ENCODE assay signal across 1 cellular context in genomic region chr17:57468932-57469775, GRCh38.
TF ChIP-seq lines count a peak whose summit lies in the region.

No MANE protein-coding gene starts in this region.

TF ChIP-seq in HepG2, 621 proteins besides CTCF, POLR2A, EP300 and RAD21 (continued from another document):
- no peak for TF ChIP-seq CENPBD1 (CRISPR knock-in tag; IDR thresholded peaks at IDR 0.05; ENCODE audit: borderline replicate concordance, low read depth)
- 0 out of 2 replicates have a peak, but pooled peaks have one; percentile 26 for TF ChIP-seq ZKSCAN8 (CRISPR knock-in tag; IDR thresholded peaks at IDR 0.05; ENCODE audit: borderline replicate concordance)
- no peak for TF ChIP-seq ZFP37 (CRISPR knock-in tag; IDR thresholded peaks at IDR 0.05; ENCODE audit: borderline replicate concordance)
- TF ChIP-seq ETV5 (CRISPR knock-in tag; IDR thresholded peaks at IDR 0.05; ENCODE audit: borderline replicate concordance), result 0 out of 2 replicates have a peak, but pooled peaks have one; percentile 18
- TF ChIP-seq HMGA1 (CRISPR knock-in tag; conservative IDR thresholded peaks at IDR 0.05), result no peak
- TF ChIP-seq TIGD3 (CRISPR knock-in tag; IDR thresholded peaks at IDR 0.05; ENCODE audit: borderline replicate concordance), result no peak
- peak; percentile 61 for TF ChIP-seq FOXP4 (CRISPR knock-in tag; IDR thresholded peaks at IDR 0.05)
- peak; percentile 31 for TF ChIP-seq RBM22 (optimal IDR thresholded peaks at IDR 0.05; ENCODE audit: low read length)
- no peak for TF ChIP-seq ZNF263 (CRISPR knock-in tag; IDR thresholded peaks at IDR 0.05)
- TF ChIP-seq DPF2 (CRISPR knock-in tag; IDR thresholded peaks at IDR 0.05; ENCODE audit: borderline replicate concordance, low read depth), result peak; percentile 45; the same call in 1 of the 2 replicates
- no peak for TF ChIP-seq ZNF44 (CRISPR knock-in tag; IDR thresholded peaks at IDR 0.05)
- no peak for TF ChIP-seq ZNF207 (IDR thresholded peaks at IDR 0.05; ENCODE audit: borderline replicate concordance)
- no peak for TF ChIP-seq LCORL (IDR thresholded peaks at IDR 0.05)
- peak; percentile 61; the same call in 1 of the 2 replicates for TF ChIP-seq LCORL (CRISPR knock-in tag; IDR thresholded peaks at IDR 0.05)
- peak; percentile 43; the same call in 1 of the 2 replicates for TF ChIP-seq HOXA3 (CRISPR knock-in tag; IDR thresholded peaks at IDR 0.05)
- 0 out of 2 replicates have a peak, but pooled peaks have one; percentile 48 for TF ChIP-seq ZNF598 (CRISPR knock-in tag; IDR thresholded peaks at IDR 0.05; ENCODE audit: borderline replicate concordance)
- TF ChIP-seq ELF4 (CRISPR knock-in tag; IDR thresholded peaks at IDR 0.05; ENCODE audit: borderline replicate concordance), result no peak
- TF ChIP-seq FOXA3 (CRISPR knock-in tag; IDR thresholded peaks at IDR 0.05), result peak; percentile 81
- TF ChIP-seq SOX13 (IDR thresholded peaks at IDR 0.05), result no peak
- peak in 1 of 2 experiments; percentile 70; a peak in 2 of 4 replicates for TF ChIP-seq SOX13 (CRISPR knock-in tag; conservative IDR thresholded peaks at IDR 0.05 in 1 of 2, IDR thresholded peaks at IDR 0.05 in 1 of 2)
- no peak for TF ChIP-seq ZNF138 (CRISPR knock-in tag; IDR thresholded peaks at IDR 0.05; ENCODE audit: low read depth)
- TF ChIP-seq ZBTB20 (CRISPR knock-in tag; IDR thresholded peaks at IDR 0.05; ENCODE audit: borderline replicate concordance, low read depth), result no peak
- peak; percentile 43; the same call in 1 of the 2 replicates for TF ChIP-seq REPIN1 (CRISPR knock-in tag; IDR thresholded peaks at IDR 0.05; ENCODE audit: borderline replicate concordance, low read depth)
- peak; percentile 44; the same call in 1 of the 2 replicates for TF ChIP-seq HMG20A (CRISPR knock-in tag; IDR thresholded peaks at IDR 0.05; ENCODE audit: borderline replicate concordance)
- TF ChIP-seq ELF3 (CRISPR knock-in tag; IDR thresholded peaks at IDR 0.05), result no peak
- no peak for TF ChIP-seq CCAR2 (optimal IDR thresholded peaks at IDR 0.05; ENCODE audit: low read depth, low read length)
- TF ChIP-seq HNF4G (IDR thresholded peaks at IDR 0.05; ENCODE audit: borderline replicate concordance, low read depth, low read length), result peak; percentile 5; the same call in 1 of the 2 replicates
- TF ChIP-seq HNF4G (CRISPR knock-in tag; IDR thresholded peaks at IDR 0.05; ENCODE audit: borderline replicate concordance, low read depth), result 0 out of 2 replicates have a peak, but pooled peaks have one; percentile 17
- 0 out of 2 replicates have a peak, but pooled peaks have one; percentile 19 for TF ChIP-seq PATZ1 (CRISPR knock-in tag; IDR thresholded peaks at IDR 0.05)
- TF ChIP-seq ZFX (CRISPR knock-in tag; IDR thresholded peaks at IDR 0.05; ENCODE audit: low read depth), result peak; percentile 26; the same call in 1 of the 2 replicates
- no peak for TF ChIP-seq PRDM4 (CRISPR knock-in tag; IDR thresholded peaks at IDR 0.05; ENCODE audit: borderline replicate concordance)
TF ChIP-seq in HepG2: peak in this region for 66.
